Comparison of ENCODE assay signal across 20 cellular contexts in genomic region chr4:141121768-141122415, GRCh38. TPM values are rescaled to one million over a fixed set of nuclear protein-coding genes. Genes with fewer than 3 reads are reported as not detected.
DNase-seq lines count a peak whose midpoint lies in the region; ATAC-seq lines count a peak whose summit lies in the region.
"Had no signal": no experiment of that assay in that cellular context is flagged by ENCODE, and none has a peak within 500 bp of the region (broad histone marks: within the 10 kb centered on the region; RNA-seq: fewer than 3 reads in every experiment).

No MANE protein-coding gene starts in this region.

- no peak overlapping the region for H4K91ac ChIP-seq in mesenchymal stem cell (ENCODE audit: low read length)

- no peaks in the 10 kb centered on the region for H3K27me3 ChIP-seq in mesenchymal stem cell (ENCODE audit: control insufficient read depth in 1 of 2, insufficient read depth in 1 of 2, low read length in 2 of 2)
- H3K27me3 ChIP-seq: esophagus muscularis mucosa, sigmoid colon, suprapubic skin had no signal

- CTCF ChIA-PET in activated naive CD4-positive, alpha-beta T cell treated with anti-CD3 and anti-CD28 coated beads for 36 hours (lab: Charles Lee): interaction anchor here (1.5 kb wide), 1 partner anchor 13 kb away, joined by 4 read pairs; no protein-coding TSS in a partner anchor

- H3K4ac ChIP-seq in mesenchymal stem cell (ENCODE audit: low read depth in 1 of 2, low read length in 2 of 2): no peak overlapping the region

- no peaks in the 10 kb centered on the region for H3K36me3 ChIP-seq in mesenchymal stem cell (ENCODE audit: control insufficient read depth in 1 of 2, insufficient read depth in 2 of 2, low read depth in 1 of 2, low read length in 2 of 2)
- H3K36me3 ChIP-seq: esophagus muscularis mucosa, suprapubic skin had no signal

- peaks cover 1% of the 10 kb centered on the region for H3K4me1 ChIP-seq in mesenchymal stem cell (ENCODE audit: control insufficient read depth, insufficient read depth, low read depth, low read length)
- H3K4me1 ChIP-seq: suprapubic skin had no signal

- no peak overlapping the region for H3K9ac ChIP-seq in mesenchymal stem cell (ENCODE audit: low read length)

- H3K14ac ChIP-seq in mesenchymal stem cell (ENCODE audit: low read length in 2 of 2): no peak overlapping the region

- H3K27ac ChIP-seq in mesenchymal stem cell (ENCODE audit: low read length, poor library complexity, severe bottlenecking): no peak overlapping the region
- H3K27ac ChIP-seq: esophagus muscularis mucosa, sigmoid colon, suprapubic skin, VCaP had no signal

- H3K9me3 ChIP-seq in mesenchymal stem cell (ENCODE audit: control insufficient read depth, low read length): no peaks in the 10 kb centered on the region
- H3K9me3 ChIP-seq: esophagus muscularis mucosa, sigmoid colon, suprapubic skin had no signal

- intact Hi-C loops in activated naive CD4-positive, alpha-beta T cell treated with anti-CD3 and anti-CD28 coated beads for 36 hours (cut with micrococcal nuclease): no loop called here

- H2AFZ ChIP-seq in mesenchymal stem cell (ENCODE audit: low read depth, low read length): no peak overlapping the region

- peak overlapping the region; percentile 81 for H2AK5ac ChIP-seq in mesenchymal stem cell (ENCODE audit: low read length, severe bottlenecking)

- H3K9me3 Mint-ChIP-seq in activated naive CD4-positive, alpha-beta T cell treated with anti-CD3 and anti-CD28 coated beads for 36 hours: no peaks in the 10 kb centered on the region
- H3K9me3 Mint-ChIP-seq: activated CD4-positive, alpha-beta memory T cell treated with anti-CD3 and anti-CD28 coated beads, Interleukin-2, amount 10 ng/mL, durations not matched to agents 7 days and 5 days; H9 had no signal

- no peak overlapping the region for H3K4me2 ChIP-seq in mesenchymal stem cell (ENCODE audit: low read length, poor library complexity, severe bottlenecking)

- H3K23ac ChIP-seq in mesenchymal stem cell (ENCODE audit: low read length in 2 of 2): no peak overlapping the region

- H3K4me3 ChIP-seq in mesenchymal stem cell (ENCODE audit: insufficient read depth in 1 of 2, low read depth in 1 of 2, low read length in 2 of 2): no peak overlapping the region
- H3K4me3 ChIP-seq: esophagus muscularis mucosa, sigmoid colon, suprapubic skin had no signal

- peaks cover 14% of the 10 kb centered on the region for H3K79me1 ChIP-seq in mesenchymal stem cell (replicated peaks; ENCODE audit: low read length, poor library complexity, severe bottlenecking)

- WGBS in mesenchymal stem cell: 82% methylated on average over 8 of the region's 9 CpGs

- H2BK120ac ChIP-seq in mesenchymal stem cell (ENCODE audit: low read depth, low read length): no peak overlapping the region

- no peak overlapping the region for H4K8ac ChIP-seq in mesenchymal stem cell (ENCODE audit: low read length)

- DNase-seq in mesenchymal stem cell (no peak), cortex of kidney (lab: John Stamatoyannopoulos, UW) (no peak), NCI-H2081 treated with DMSO at 0.1 percent for 48 hours (lab: John Stamatoyannopoulos, UW) (no peak)
- DNase-seq in activated naive CD4-positive, alpha-beta T cell treated with anti-CD3 and anti-CD28 coated beads for 36 hours: no peak
- DNase-seq: activated CD4-positive, alpha-beta memory T cell treated with anti-CD3 and anti-CD28 coated beads, Interleukin-2, amount 10 ng/mL, durations not matched to agents 7 days and 5 days; H9; left ventricle myocardium superior; NCI-H1436 treated with DMSO at 0.1 percent for 48 hours; nucleus accumbens; Right ventricle myocardium superior; sigmoid colon; stimulated activated CD4-positive, alpha-beta T cell treated with anti-CD3 and anti-CD28 coated beads, Interleukin-2, amount 100 ng/mL, for 24 hours; T-cell had no signal

- ATAC-seq in GM18909 (IDR thresholded peaks at IDR 0.05; ENCODE audit: poor library complexity, unreplicated experiment): peak; percentile 95
- ATAC-seq in HG02759 (IDR thresholded peaks at IDR 0.05; ENCODE audit: unreplicated experiment): peak; percentile 95
- ATAC-seq in HG03520 (IDR thresholded peaks at IDR 0.05; ENCODE audit: unreplicated experiment): peak; percentile 61
- ATAC-seq: T-cell had no signal

- H2BK15ac ChIP-seq in mesenchymal stem cell (ENCODE audit: low read depth, poor library complexity, severe bottlenecking): no peak overlapping the region

- H3K36me3 Mint-ChIP-seq in activated naive CD4-positive, alpha-beta T cell treated with anti-CD3 and anti-CD28 coated beads for 36 hours (ENCODE audit: low read depth): no peaks in the 10 kb centered on the region
- H3K36me3 Mint-ChIP-seq: T-cell had no signal

- H3K27me3 Mint-ChIP-seq in activated naive CD4-positive, alpha-beta T cell treated with anti-CD3 and anti-CD28 coated beads for 36 hours (ENCODE audit: low read depth): peaks cover 24% of the 10 kb centered on the region
- H3K27me3 Mint-ChIP-seq: activated CD4-positive, alpha-beta memory T cell treated with anti-CD3 and anti-CD28 coated beads, Interleukin-2, amount 10 ng/mL, durations not matched to agents 7 days and 5 days had no signal

- no peak overlapping the region for H3K18ac ChIP-seq in mesenchymal stem cell (ENCODE audit: low read depth in 1 of 2, low read length in 2 of 2)

- no peak overlapping the region for H3K4me3 Mint-ChIP-seq in activated naive CD4-positive, alpha-beta T cell treated with anti-CD3 and anti-CD28 coated beads for 36 hours
- H3K4me3 Mint-ChIP-seq: activated CD4-positive, alpha-beta memory T cell treated with anti-CD3 and anti-CD28 coated beads, Interleukin-2, amount 10 ng/mL, durations not matched to agents 7 days and 5 days; H9; T-cell had no signal

- no peak overlapping the region for H2BK5ac ChIP-seq in mesenchymal stem cell (ENCODE audit: low read depth, low read length, poor library complexity, severe bottlenecking)

- no peak overlapping the region for H3K27ac Mint-ChIP-seq in activated naive CD4-positive, alpha-beta T cell treated with anti-CD3 and anti-CD28 coated beads for 36 hours
- H3K27ac Mint-ChIP-seq: activated CD4-positive, alpha-beta memory T cell treated with anti-CD3 and anti-CD28 coated beads, Interleukin-2, amount 10 ng/mL, durations not matched to agents 7 days and 5 days; H9; T-cell had no signal

- no peak overlapping the region for H2BK12ac ChIP-seq in mesenchymal stem cell (ENCODE audit: low read length in 2 of 2)

- no peaks in the 10 kb centered on the region for H3K4me1 Mint-ChIP-seq in activated naive CD4-positive, alpha-beta T cell treated with anti-CD3 and anti-CD28 coated beads for 36 hours (ENCODE audit: low read depth)
- H3K4me1 Mint-ChIP-seq: activated CD4-positive, alpha-beta memory T cell treated with anti-CD3 and anti-CD28 coated beads, Interleukin-2, amount 10 ng/mL, durations not matched to agents 7 days and 5 days; T-cell had no signal

RNA-seq across cellular contexts. Expression of gene RNF150, which starts 11.4 kb away (rescaled TPM):
- 2.3 TPM for polyA plus RNA-seq in mesenchymal stem cell (2013, experiment 1 of 2)
- polyA plus RNA-seq in mesenchymal stem cell (2013, experiment 2 of 2): 2.3 TPM
- total RNA-seq in activated naive CD4-positive, alpha-beta T cell treated with anti-CD3 and anti-CD28 coated beads for 36 hours: not detected
- total RNA-seq: activated CD4-positive, alpha-beta memory T cell treated with anti-CD3 and anti-CD28 coated beads, Interleukin-2, amount 10 ng/mL, durations not matched to agents 7 days and 5 days; HT-29 had no signal
